In genomic region chr5:225334-225733, GRCh38 we compare ENCODE assay signal across 2 cellular contexts.
A peak's percentile ranks its signal among the peaks of the same experiment; 100 is the strongest.
TF ChIP-seq lines count a peak whose summit lies in the region.

No MANE protein-coding gene starts in this region.

TF ChIP-seq in K562, 482 proteins besides CTCF, POLR2A, EP300 and RAD21:
- TF ChIP-seq SAFB (IDR thresholded peaks at IDR 0.05; ENCODE audit: borderline replicate concordance, low read depth, low read length): no peak
- no peak for TF ChIP-seq MLX (CRISPR knock-in tag; conservative IDR thresholded peaks at IDR 0.05)
- no peak for TF ChIP-seq SRSF3 (IDR thresholded peaks at IDR 0.05; ENCODE audit: insufficient read depth, low read length)
- TF ChIP-seq POLR2AphosphoS5 (IDR thresholded peaks at IDR 0.05; ENCODE audit: control insufficient read depth, insufficient read depth, low read depth, low read length): 0 out of 2 replicates have a peak, but pooled peaks have one; percentile 19
- TF ChIP-seq ZC3H4 (CRISPR knock-in tag; IDR thresholded peaks at IDR 0.05; ENCODE audit: borderline replicate concordance): no peak

TF ChIP-seq in SK-N-SH treated with all-trans-retinoic acid at 6 μM for 48 hours, 23 proteins besides CTCF, POLR2A, EP300 and RAD21:
- TF ChIP-seq, protein P1, sequence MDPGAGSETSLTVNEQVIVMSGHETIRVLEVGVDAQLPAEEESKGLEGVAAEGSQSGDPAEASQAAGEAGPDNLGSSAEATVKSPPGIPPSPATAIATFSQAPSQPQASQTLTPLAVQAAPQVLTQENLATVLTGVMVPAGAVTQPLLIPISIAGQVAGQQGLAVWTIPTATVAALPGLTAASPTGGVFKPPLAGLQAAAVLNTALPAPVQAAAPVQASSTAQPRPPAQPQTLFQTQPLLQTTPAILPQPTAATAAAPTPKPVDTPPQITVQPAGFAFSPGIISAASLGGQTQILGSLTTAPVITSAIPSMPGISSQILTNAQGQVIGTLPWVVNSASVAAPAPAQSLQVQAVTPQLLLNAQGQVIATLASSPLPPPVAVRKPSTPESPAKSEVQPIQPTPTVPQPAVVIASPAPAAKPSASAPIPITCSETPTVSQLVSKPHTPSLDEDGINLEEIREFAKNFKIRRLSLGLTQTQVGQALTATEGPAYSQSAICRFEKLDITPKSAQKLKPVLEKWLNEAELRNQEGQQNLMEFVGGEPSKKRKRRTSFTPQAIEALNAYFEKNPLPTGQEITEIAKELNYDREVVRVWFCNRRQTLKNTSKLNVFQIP (CRISPR knock-in tag; IDR thresholded peaks at IDR 0.05; ENCODE audit: borderline replicate concordance, low read depth): no peak
- TF ChIP-seq, protein P2, sequence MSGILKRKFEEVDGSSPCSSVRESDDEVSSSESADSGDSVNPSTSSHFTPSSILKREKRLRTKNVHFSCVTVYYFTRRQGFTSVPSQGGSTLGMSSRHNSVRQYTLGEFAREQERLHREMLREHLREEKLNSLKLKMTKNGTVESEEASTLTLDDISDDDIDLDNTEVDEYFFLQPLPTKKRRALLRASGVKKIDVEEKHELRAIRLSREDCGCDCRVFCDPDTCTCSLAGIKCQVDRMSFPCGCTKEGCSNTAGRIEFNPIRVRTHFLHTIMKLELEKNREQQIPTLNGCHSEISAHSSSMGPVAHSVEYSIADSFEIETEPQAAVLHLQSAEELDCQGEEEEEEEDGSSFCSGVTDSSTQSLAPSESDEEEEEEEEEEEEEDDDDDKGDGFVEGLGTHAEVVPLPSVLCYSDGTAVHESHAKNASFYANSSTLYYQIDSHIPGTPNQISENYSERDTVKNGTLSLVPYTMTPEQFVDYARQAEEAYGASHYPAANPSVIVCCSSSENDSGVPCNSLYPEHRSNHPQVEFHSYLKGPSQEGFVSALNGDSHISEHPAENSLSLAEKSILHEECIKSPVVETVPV (CRISPR knock-in tag; IDR thresholded peaks at IDR 0.05): no peak
- TF ChIP-seq CSDC2 (CRISPR knock-in tag; IDR thresholded peaks at IDR 0.05) (no peak), GLIS3 (CRISPR knock-in tag; IDR thresholded peaks at IDR 0.05) (no peak), RARB (CRISPR knock-in tag; IDR thresholded peaks at IDR 0.05) (no peak), ZNF70 (CRISPR knock-in tag; IDR thresholded peaks at IDR 0.05) (no peak), TSHZ2 (CRISPR knock-in tag; IDR thresholded peaks at IDR 0.05) (no peak), ZFP3 (CRISPR knock-in tag; IDR thresholded peaks at IDR 0.05) (no peak), ESRRG (CRISPR knock-in tag; IDR thresholded peaks at IDR 0.05) (no peak), ISL1 (CRISPR knock-in tag; IDR thresholded peaks at IDR 0.05) (no peak), OSR1 (CRISPR knock-in tag; IDR thresholded peaks at IDR 0.05) (no peak), BACH2 (CRISPR knock-in tag; IDR thresholded peaks at IDR 0.05; ENCODE audit: borderline replicate concordance) (no peak), SNAI2 (CRISPR knock-in tag; IDR thresholded peaks at IDR 0.05) (no peak), ZNF565 (CRISPR knock-in tag; conservative IDR thresholded peaks at IDR 0.05; ENCODE audit: low read depth) (no peak), TCF4 (CRISPR knock-in tag; IDR thresholded peaks at IDR 0.05; ENCODE audit: borderline replicate concordance) (no peak), TOX (CRISPR knock-in tag; IDR thresholded peaks at IDR 0.05; ENCODE audit: borderline replicate concordance) (no peak), PATZ1 (CRISPR knock-in tag; IDR thresholded peaks at IDR 0.05; ENCODE audit: borderline replicate concordance) (no peak)
